In the genomic region with DNA sequence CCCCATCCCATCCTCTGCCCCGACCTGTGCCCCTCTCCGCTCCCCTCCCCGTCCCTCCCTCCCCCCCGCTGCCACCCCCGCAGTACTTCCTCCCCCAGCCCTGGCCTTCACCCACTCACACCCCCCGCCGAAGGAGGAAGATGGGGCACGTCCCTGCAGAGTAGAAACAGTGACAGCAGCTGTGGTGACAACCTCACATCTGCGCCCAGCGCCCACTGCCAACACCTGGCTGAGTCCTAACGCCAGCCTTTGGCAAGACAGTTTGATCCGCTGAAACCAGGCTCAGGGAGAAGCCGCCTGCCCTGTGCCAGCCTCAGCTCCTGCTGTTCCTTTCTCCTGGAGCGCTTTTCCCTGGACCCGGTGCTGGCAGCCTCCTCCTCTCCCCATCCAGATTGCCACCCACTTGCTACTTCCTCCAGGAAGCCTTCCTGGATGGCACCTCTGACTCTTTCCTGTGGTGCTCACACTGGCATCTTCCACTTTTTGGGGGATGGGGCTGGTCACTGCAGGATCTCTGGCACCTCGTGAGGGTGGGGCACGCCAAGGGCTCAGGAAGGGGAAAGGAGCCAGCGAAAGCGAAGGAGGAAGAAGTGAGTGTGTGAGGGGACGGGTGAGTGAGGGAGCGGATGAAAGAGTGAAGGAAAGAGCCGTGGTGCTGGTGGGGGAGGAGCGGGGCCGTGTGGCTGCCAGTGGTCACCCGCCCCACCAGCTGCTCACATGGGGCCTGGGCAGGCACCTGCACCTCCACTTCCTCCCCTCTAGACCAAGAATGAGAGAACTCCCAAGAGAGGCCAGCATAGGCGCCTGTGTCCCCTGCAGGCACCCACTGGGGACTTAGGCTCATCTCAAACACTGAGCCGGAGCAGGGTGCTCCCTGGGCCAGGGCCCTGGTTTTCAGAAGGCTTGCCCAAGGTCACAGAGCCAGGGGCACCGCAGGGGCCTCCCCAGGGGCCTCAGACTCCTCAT, we compare ENCODE assay signal across 10 cellular contexts.
DNase-seq lines count a peak whose midpoint lies in the region; ATAC-seq and TF ChIP-seq lines count a peak whose summit lies in the region.
"Had no signal": no experiment of that assay in that cellular context is flagged by ENCODE, and none has a peak within 500 bp of the region (broad histone marks: within the 10 kb centered on the region; RNA-seq: fewer than 3 reads in every experiment).

No MANE protein-coding gene starts in this region.

- no peak overlapping the region for H3K4me3 ChIP-seq in WERI-Rb-1 (ENCODE audit: low read depth, low read length)

- ATAC-seq in HG02943 (IDR thresholded peaks at IDR 0.05; ENCODE audit: low read depth, unreplicated experiment), result peak; percentile 60

- TF ChIP-seq CTCF in WERI-Rb-1 (IDR thresholded peaks at IDR 0.05; ENCODE audit: low read depth, low read length), result no peak

- DNase-seq in DMS 273 (lab: John Stamatoyannopoulos, UW; ENCODE audit: unreplicated experiment) (peak; percentile 49), DMS 273 treated with DMSO at 0.1 percent for 48 hours (lab: John Stamatoyannopoulos, UW) (no peak), putamen (ENCODE audit: low spot score) (no peak), AML-193 (lab: John Stamatoyannopoulos, UW) (no peak), WERI-Rb-1 (no peak)
- peak; percentile 26 for DNase-seq in activated gamma-delta T cell treated with anti-CD3 and anti-CD28 coated beads, Interleukin-2, amount 50 U/mL, for 16 hours (ENCODE audit: low read depth)
- peak; percentile 40 for DNase-seq in stimulated activated CD4-positive, alpha-beta T cell treated with anti-CD3 and anti-CD28 coated beads, Interleukin-4, amount 100 ng/mL, for 1 hour
- DNase-seq: substantia nigra had no signal

- no peaks in the 10 kb centered on the region for H3K9me3 ChIP-seq in WERI-Rb-1 (ENCODE audit: severe bottlenecking)

- H3K27me3 ChIP-seq in WERI-Rb-1 (ENCODE audit: insufficient read depth, low read depth, severe bottlenecking), result no peaks in the 10 kb centered on the region

- no peaks in the 10 kb centered on the region for H3K36me3 ChIP-seq in WERI-Rb-1

- no peak overlapping the region for H3K27ac ChIP-seq in WERI-Rb-1
- H3K27ac ChIP-seq: 22Rv1 had no signal

Comparison
In these comparisons a context has a peak if more than half of its experiments do, and no peak if none do; other contexts are left out.
1. DNase-seq: peak in DMS 273 (single experiment), activated gamma-delta T cell treated with anti-CD3 and anti-CD28 coated beads, Interleukin-2, amount 50 U/mL, for 16 hours (single experiment) and stimulated activated CD4-positive, alpha-beta T cell treated with anti-CD3 and anti-CD28 coated beads, Interleukin-4, amount 100 ng/mL, for 1 hour (single experiment); none in DMS 273 treated with DMSO at 0.1 percent for 48 hours (single experiment), putamen (single experiment), AML-193 (0 of 2) and WERI-Rb-1 (single experiment).